ENCODE assay signal across 1 cellular context in genomic region chr1:958823-959729, GRCh38.
TF ChIP-seq lines count a peak whose summit lies in the region.

Gene NOC2L, minus strand, starts transcription at chr1:959256. Its CDS starts 16 bp downstream, at chr1:959240.

TF ChIP-seq in IMR-90, 13 proteins besides CTCF, POLR2A, EP300 and RAD21:
- no peak for TF ChIP-seq USF2 (IDR thresholded peaks at IDR 0.05; ENCODE audit: low read depth, low read length)
- no peak for TF ChIP-seq ELK1 (IDR thresholded peaks at IDR 0.05; ENCODE audit: borderline replicate concordance, low read depth, low read length)
- TF ChIP-seq MXI1 (IDR thresholded peaks at IDR 0.05; ENCODE audit: borderline replicate concordance, low read depth, low read length): peak; percentile 60; the same call in 1 of the 2 replicates
- no peak for TF ChIP-seq SMC3 (IDR thresholded peaks at IDR 0.05; ENCODE audit: low read depth, low read length)
- TF ChIP-seq MAZ (IDR thresholded peaks at IDR 0.05; ENCODE audit: borderline replicate concordance, low read depth, low read length): peak; percentile 74; the same call in 1 of the 2 replicates
- no peak for TF ChIP-seq RFX5 (IDR thresholded peaks at IDR 0.05; ENCODE audit: low read depth, low read length)
- no peak for TF ChIP-seq CHD1 (IDR thresholded peaks at IDR 0.05; ENCODE audit: low read depth, low read length)
- no peak for TF ChIP-seq BHLHE40 (IDR thresholded peaks at IDR 0.05; ENCODE audit: low read depth, low read length)
- TF ChIP-seq CEBPB (IDR thresholded peaks at IDR 0.05; ENCODE audit: low read depth, low read length): no peak
